Comparison of ENCODE assay signal across 27 cellular contexts in the genomic region with DNA sequence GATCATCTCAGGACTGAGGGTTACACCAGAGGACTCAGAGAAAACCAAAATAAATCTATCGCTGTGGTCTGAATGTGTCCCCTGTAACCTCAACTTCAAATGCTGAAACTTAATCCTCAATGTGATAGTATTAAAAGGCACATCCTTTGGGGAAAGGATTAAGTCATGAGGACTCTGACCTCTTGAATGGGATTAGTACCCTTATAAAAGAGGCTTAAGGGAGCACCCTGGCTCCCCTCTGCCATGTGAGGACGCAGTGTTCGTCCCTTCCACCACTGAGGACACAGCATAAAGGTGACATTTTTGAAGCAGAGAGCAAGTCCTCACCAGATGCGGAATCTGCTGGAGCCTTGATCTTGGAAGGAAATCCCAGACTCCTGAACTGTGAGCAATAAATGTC.
"Had no signal": no experiment of that assay in that cellular context is flagged by ENCODE, and none has a peak within 500 bp of the region (broad histone marks: within the 10 kb centered on the region; RNA-seq: fewer than 3 reads in every experiment).

No MANE protein-coding gene starts in this region.

- H3K27me3 ChIP-seq: hepatocyte, ovary, right atrium auricular region, right lobe of liver, stomach, testis, thyroid gland, transverse colon, upper lobe of left lung, uterus had no signal

- H3K9me3 ChIP-seq: lower lobe of right lung, ovary, right atrium auricular region, right lobe of liver, stomach, testis, thyroid gland, transverse colon, upper lobe of left lung, uterus had no signal

- DNase-seq: islet precursor cell; kidney glomerular epithelial cell; left cardiac atrium; lower lobe of right lung; mammary epithelial cell; mesenchymal stem cell; naive B cell; natural killer cell; nephron progenitor cell; ovary; right lobe of liver; stimulated activated CD4-positive, alpha-beta T cell treated with anti-CD3 and anti-CD28 coated beads, Interleukin-12 subunit alpha, Interleukin-12 subunit beta, amount 100 ng/mL, for 4 hours; stimulated activated CD4-positive, alpha-beta T cell treated with anti-CD3 and anti-CD28 coated beads, Interleukin-15, amount 100 ng/mL, for 24 hours; stimulated activated CD4-positive, alpha-beta T cell treated with anti-CD3 and anti-CD28 coated beads, Interleukin-2, amount 100 ng/mL, for 24 hours; stimulated activated CD4-positive, alpha-beta T cell treated with anti-CD3 and anti-CD28 coated beads, Interleukin-4, amount 100 ng/mL, for 1 hour; stimulated activated naive B cell treated with anti-CD40 and anti-IgM and Interleukin-4, amounts not matched to agents 10 μg/mL and 1 μg/mL and 100 μg/mL, for 72 hours; stimulated activated naive CD8-positive, alpha-beta T cell treated with anti-CD3 and anti-CD28 coated beads, Interleukin-15, Interleukin-2, amounts not matched to agents 100 U/mL and 50 U/mL, for 24 hours; stomach; testis; thyroid gland; transverse colon; upper lobe of left lung; uterus had no signal

- H3K27ac ChIP-seq: hepatocyte, lower lobe of right lung, ovary, right lobe of liver, skin epidermis, stomach, testis, thyroid gland, transverse colon, upper lobe of left lung, uterus had no signal

- ATAC-seq: left cardiac atrium; left lobe of liver; lower lobe of right lung; natural killer cell; right lobe of liver; stimulated activated naive B cell treated with anti-CD40 and anti-IgM and Interleukin-4, amounts not matched to agents 10 μg/mL and 1 μg/mL and 100 μg/mL, for 72 hours; stimulated activated naive CD8-positive, alpha-beta T cell treated with anti-CD3 and anti-CD28 coated beads, Interleukin-15, Interleukin-2, amounts not matched to agents 100 U/mL and 50 U/mL, for 24 hours had no signal

- H3K36me3 ChIP-seq: lower lobe of right lung, ovary, right atrium auricular region, right lobe of liver, thyroid gland, transverse colon, upper lobe of left lung, uterus had no signal

- H3K4me3 ChIP-seq: hepatocyte, lower lobe of right lung, ovary, right atrium auricular region, right lobe of liver, skin epidermis, stomach, testis, thyroid gland, transverse colon, upper lobe of left lung, uterus had no signal

- H3K4me1 ChIP-seq: lower lobe of right lung, right lobe of liver, stomach, testis, thyroid gland, transverse colon, upper lobe of left lung, uterus had no signal
